22 cellular contexts compared by ENCODE assay signal in genomic region chr3:20077054-20077453, GRCh38. TPM values are rescaled to one million over a fixed set of nuclear protein-coding genes. Genes with fewer than 3 reads are reported as not detected.
DNase-seq lines count a peak whose midpoint lies in the region; ATAC-seq, FAIRE-seq and TF ChIP-seq lines count a peak whose summit lies in the region.
"Had no signal": no experiment of that assay in that cellular context is flagged by ENCODE, and none has a peak within 500 bp of the region (broad histone marks: within the 10 kb centered on the region; RNA-seq: fewer than 3 reads in every experiment).

No MANE protein-coding gene starts in this region.

- H3K36me3 ChIP-seq in astrocyte (ENCODE audit: insufficient read depth, low read length) (no peaks in the 10 kb centered on the region), tibial nerve (no peaks in the 10 kb centered on the region)
- H3K36me3 ChIP-seq: BE2C, HAP-1 had no signal

- H3K27me3 Mint-ChIP-seq in natural killer cell (ENCODE audit: low read depth in 2 of 2) (no peaks in the 10 kb centered on the region), astrocyte (ENCODE audit: low read depth, unreplicated experiment) (no peaks in the 10 kb centered on the region)
- H3K27me3 Mint-ChIP-seq in natural killer cell treated with Interleukin-12 subunit alpha and Interleukin-12 subunit beta and Interleukin-15 and Interleukin-18, amount 100 ng/mL, for 72 hours: no peaks in the 10 kb centered on the region
- H3K27me3 Mint-ChIP-seq: CD4-positive, alpha-beta T cell had no signal

- H2AFZ ChIP-seq in astrocyte (ENCODE audit: low read depth, low read length): no peak overlapping the region
- H2AFZ ChIP-seq: GM23248 had no signal

- peak overlapping the region; percentile 67 to 76 for H3K27ac Mint-ChIP-seq in natural killer cell
- peak overlapping the region in 1 of 2 donors; percentile 57 for H3K27ac Mint-ChIP-seq in natural killer cell treated with Interleukin-12 subunit alpha and Interleukin-12 subunit beta and Interleukin-15 and Interleukin-18, amount 100 ng/mL, for 72 hours
- H3K27ac Mint-ChIP-seq in astrocyte (ENCODE audit: unreplicated experiment): peak overlapping the region; percentile 70

- no peaks in the 10 kb centered on the region for H4K20me1 ChIP-seq in astrocyte (ENCODE audit: insufficient read depth, low read length)

- H3K4me2 ChIP-seq in astrocyte (ENCODE audit: low read length): no peak overlapping the region
- H3K4me2 ChIP-seq: KMS-11 had no signal

- TF ChIP-seq EP300 in tibial nerve (IDR thresholded peaks at IDR 0.05): no peak

- H3K9me3 Mint-ChIP-seq in natural killer cell (no peaks in the 10 kb centered on the region), astrocyte (ENCODE audit: unreplicated experiment) (peaks cover 2% of the 10 kb centered on the region)
- no peaks in the 10 kb centered on the region for H3K9me3 Mint-ChIP-seq in natural killer cell treated with Interleukin-12 subunit alpha and Interleukin-12 subunit beta and Interleukin-15 and Interleukin-18, amount 100 ng/mL, for 72 hours
- H3K9me3 Mint-ChIP-seq: CD4-positive, alpha-beta T cell had no signal

- H3K4me1 ChIP-seq in astrocyte (ENCODE audit: insufficient read depth, low read length) (no peaks in the 10 kb centered on the region), tibial nerve (peaks cover 0 to 68% (median 17%) of the 10 kb centered on the region in 4 donors)
- H3K4me1 ChIP-seq: BE2C had no signal

- DNase-seq in natural killer cell: no peak
- DNase-seq in natural killer cell treated with Interleukin-12 subunit alpha and Interleukin-12 subunit beta and Interleukin-15 and Interleukin-18, amount 100 ng/mL, for 72 hours (ENCODE audit: low spot score): no peak
- DNase-seq in astrocyte (ENCODE audit: low read depth): no peak
- no peak for DNase-seq in tibial nerve (ENCODE audit: low spot score in 2 of 2)
- DNase-seq in NCI-H524 (lab: John Stamatoyannopoulos, UW): no peak
- no peak for DNase-seq in GM19238 (ENCODE audit: insufficient read length, low spot score)
- DNase-seq in middle frontal gyrus (ENCODE audit: extremely low spot score, low spot score): no peak
- DNase-seq: BE2C; CD4-positive, alpha-beta T cell; DMS53; EL; GM23248; NCI-H1417; NCI-H187 treated with DMSO at 0.1 percent for 48 hours; NCI-H226; NCI-H524 treated with DMSO at 0.1 percent for 48 hours had no signal

- H3K9ac ChIP-seq in astrocyte (ENCODE audit: low read length): no peak overlapping the region
- H3K9ac ChIP-seq: GM23248, KMS-11 had no signal

- no peaks in the 10 kb centered on the region for H3K9me3 ChIP-seq in astrocyte (ENCODE audit: insufficient read depth, low read depth, low read length)
- no peaks in the 10 kb centered on the region for H3K9me3 ChIP-seq in tibial nerve
- H3K9me3 ChIP-seq: BE2C, HAP-1 had no signal

- no peaks in the 10 kb centered on the region for H3K36me3 Mint-ChIP-seq in natural killer cell
- H3K36me3 Mint-ChIP-seq in natural killer cell treated with Interleukin-12 subunit alpha and Interleukin-12 subunit beta and Interleukin-15 and Interleukin-18, amount 100 ng/mL, for 72 hours: peaks cover 5% of the 10 kb centered on the region
- no peaks in the 10 kb centered on the region for H3K36me3 Mint-ChIP-seq in astrocyte (ENCODE audit: low read depth, unreplicated experiment)

- H3K4me3 ChIP-seq in astrocyte (ENCODE audit: insufficient read depth, low read depth, low read length): no peak overlapping the region
- H3K4me3 ChIP-seq in tibial nerve: no peak overlapping the region
- H3K4me3 ChIP-seq: GM12878, GM23248, HAP-1 had no signal

- H3K27me3 ChIP-seq in astrocyte (ENCODE audit: insufficient read depth, low read length): no peaks in the 10 kb centered on the region
- H3K27me3 ChIP-seq in layer of hippocampus (ENCODE audit: control insufficient read depth, insufficient read depth, low read length): no peaks in the 10 kb centered on the region
- no peaks in the 10 kb centered on the region for H3K27me3 ChIP-seq in tibial nerve
- H3K27me3 ChIP-seq: BE2C had no signal

- H3K4me1 Mint-ChIP-seq in natural killer cell (peaks cover 35 to 43% of the 10 kb centered on the region in 2 donors), astrocyte (ENCODE audit: low read depth, unreplicated experiment) (peaks cover 4% of the 10 kb centered on the region)
- H3K4me1 Mint-ChIP-seq in natural killer cell treated with Interleukin-12 subunit alpha and Interleukin-12 subunit beta and Interleukin-15 and Interleukin-18, amount 100 ng/mL, for 72 hours (ENCODE audit: low read depth in 2 of 2): peaks cover 27 to 33% of the 10 kb centered on the region in 2 donors

- no peak for FAIRE-seq in astrocyte (lab: Jason Lieb, UNC)
- FAIRE-seq: A204.1, GM12878, GM19239 had no signal

- H3K79me2 ChIP-seq in astrocyte (ENCODE audit: insufficient read depth, low read length): no peaks in the 10 kb centered on the region

- ATAC-seq in natural killer cell: no peak
- no peak for ATAC-seq in natural killer cell treated with Interleukin-12 subunit alpha and Interleukin-12 subunit beta and Interleukin-15 and Interleukin-18, amount 100 ng/mL, for 72 hours
- ATAC-seq: GM12878 had no signal

- no peak for TF ChIP-seq POLR2A in tibial nerve (IDR thresholded peaks at IDR 0.05)

- WGBS in tibial nerve, 2 donors: 81 to 86% methylated on average over 1 of the region's 1 CpG

- TF ChIP-seq CTCF in natural killer cell (IDR thresholded peaks at IDR 0.05) (no peak), astrocyte (IDR thresholded peaks at IDR 0.05; ENCODE audit: insufficient read depth, low read depth, low read length) (no peak), tibial nerve (IDR thresholded peaks at IDR 0.05) (no peak)

- intact Hi-C loops in natural killer cell (cut with micrococcal nuclease): no loop called here

- no peak overlapping the region for H3K4me3 Mint-ChIP-seq in natural killer cell
- H3K4me3 Mint-ChIP-seq in natural killer cell treated with Interleukin-12 subunit alpha and Interleukin-12 subunit beta and Interleukin-15 and Interleukin-18, amount 100 ng/mL, for 72 hours: no peak overlapping the region
- no peak overlapping the region for H3K4me3 Mint-ChIP-seq in astrocyte (ENCODE audit: unreplicated experiment)
- H3K4me3 Mint-ChIP-seq: CD4-positive, alpha-beta T cell had no signal

- H3K27ac ChIP-seq in astrocyte (ENCODE audit: low read depth, low read length): no peak overlapping the region
- peak overlapping the region; percentile 21 for H3K27ac ChIP-seq in layer of hippocampus (ENCODE audit: low read depth, low read length)
- H3K27ac ChIP-seq in tibial nerve: peak overlapping the region in 3 of 4 donors; percentile 15 to 91 (median 90)
- H3K27ac ChIP-seq: GM23248, KMS-11 had no signal

RNA-seq across cellular contexts. Expression of gene KAT2B, which starts 36.8 kb away (rescaled TPM):
- total RNA-seq in natural killer cell: 100 to 1,000 TPM; 132 to 156 (median 146) TPM
- total RNA-seq in natural killer cell treated with Interleukin-12 subunit alpha and Interleukin-12 subunit beta and Interleukin-15 and Interleukin-18, amount 100 ng/mL, for 72 hours: 10 to 100 TPM; 78.4 to 88.3 TPM
- 4.9 and 6.2 TPM in 2 replicates for total RNA-seq in astrocyte
- total RNA-seq in tibial nerve: 10 to 100 TPM; 34.5 to 87.2 (median 60.1) TPM
